ENCODE assay signal across 13 cellular contexts in genomic region chr1:27554777-27555699, GRCh38. TPM values are rescaled to one million over a fixed set of nuclear protein-coding genes. Genes with fewer than 3 reads are reported as not detected.
A peak's percentile ranks its signal among the peaks of the same experiment; 100 is the strongest.
DNase-seq lines count a peak whose midpoint lies in the region; ATAC-seq and TF ChIP-seq lines count a peak whose summit lies in the region.
"Had no signal": no experiment of that assay in that cellular context is flagged by ENCODE, and none has a peak within 500 bp of the region (broad histone marks: within the 10 kb centered on the region; RNA-seq: fewer than 3 reads in every experiment).

No MANE protein-coding gene starts in this region.

- ATAC-seq in Right ventricle myocardium inferior = peak; percentile 61
- no peak for ATAC-seq in natural killer cell treated with Interleukin-12 subunit alpha and Interleukin-12 subunit beta and Interleukin-15 and Interleukin-18, amount 100 ng/mL, for 72 hours
- no peak for ATAC-seq in GM18502 (IDR thresholded peaks at IDR 0.05; ENCODE audit: poor library complexity, unreplicated experiment)

- no peak overlapping the region for H3K4me3 Mint-ChIP-seq in endodermal cell
- no peak overlapping the region for H3K4me3 Mint-ChIP-seq in natural killer cell treated with Interleukin-12 subunit alpha and Interleukin-12 subunit beta and Interleukin-15 and Interleukin-18, amount 100 ng/mL, for 72 hours
- H3K4me3 Mint-ChIP-seq: H9 had no signal

- H3K27me3 Mint-ChIP-seq in endodermal cell (ENCODE audit: insufficient read depth) = no peaks in the 10 kb centered on the region
- H3K27me3 Mint-ChIP-seq in natural killer cell treated with Interleukin-12 subunit alpha and Interleukin-12 subunit beta and Interleukin-15 and Interleukin-18, amount 100 ng/mL, for 72 hours = no peaks in the 10 kb centered on the region

- WGBS in endodermal cell (ENCODE audit: insufficient coverage in 1 of 2, insufficient read length in 1 of 2), 2 experiments = 90 to 100% methylated on average over 2 to 8 of the region's 8 CpGs

- CTCF ChIA-PET in HEK293T (lab: Yijun Ruan, JAX) = interaction anchor here (0.6 to 4.4 kb wide), 4 partner anchors 13 to 36 kb away, joined by 3 to 50 read pairs (median 7); no protein-coding TSS in a partner anchor

- TF ChIP-seq POLR2A in vagina (IDR thresholded peaks at IDR 0.05) = no peak

- peak overlapping the region; percentile 58 for H3K27ac Mint-ChIP-seq in endodermal cell
- peak overlapping the region; percentile 91 for H3K27ac Mint-ChIP-seq in natural killer cell treated with Interleukin-12 subunit alpha and Interleukin-12 subunit beta and Interleukin-15 and Interleukin-18, amount 100 ng/mL, for 72 hours

- intact Hi-C loops in Right ventricle myocardium inferior (cut with DNase I) (loop anchor here (5.0 kb wide), 2 partner anchors 63 to 97 kb away; partner anchors contain the start of gene WASF2), cardiac septum (cut with DNase I) (loop anchor here (2.0 to 5.0 kb wide), 2 partner anchors 63 to 150 kb away; partner anchors contain the start of gene WASF2), vagina (cut with DNase I) (no loop called here)

- TF ChIP-seq CTCF in endodermal cell (conservative IDR thresholded peaks at IDR 0.05) (no peak), vagina (IDR thresholded peaks at IDR 0.05) (no peak)

- POLR2A ChIA-PET in HEK293T (lab: Yijun Ruan, JAX) = no interaction called here

- no peak overlapping the region for H3K9ac ChIP-seq in endodermal cell (ENCODE audit: extremely low read depth, low read length, poor library complexity, severe bottlenecking)

- DNase-seq in Right ventricle myocardium inferior (ENCODE audit: missing footprints) = peak; percentile 81
- no peak for DNase-seq in cardiac septum (ENCODE audit: low spot score)
- no peak for DNase-seq in endodermal cell
- DNase-seq in natural killer cell treated with Interleukin-12 subunit alpha and Interleukin-12 subunit beta and Interleukin-15 and Interleukin-18, amount 100 ng/mL, for 72 hours (ENCODE audit: low spot score) = no peak
- no peak for DNase-seq in vagina (ENCODE audit: extremely low spot score in 2 of 2)
- DNase-seq in activated gamma-delta T cell (lab: John Stamatoyannopoulos, UW) = no peak
- DNase-seq in HEK293T (ENCODE audit: extremely low spot score) = no peak
- DNase-seq: BE2C, H9, NCI-H1930 had no signal

- no peak overlapping the region for H3K27ac ChIP-seq in endodermal cell (ENCODE audit: low read depth, low read length)
- peak overlapping the region; percentile 96 for H3K27ac ChIP-seq in vagina
- H3K27ac ChIP-seq: SJSA1 had no signal

- H3K9me3 ChIP-seq in endodermal cell (ENCODE audit: control insufficient read depth, low read length) (no peaks in the 10 kb centered on the region), vagina (no peaks in the 10 kb centered on the region)
- H3K9me3 ChIP-seq: BE2C, SJSA1 had no signal

- H3K4me1 ChIP-seq in endodermal cell (ENCODE audit: control insufficient read depth, insufficient read depth, low read length) (peaks cover 17% of the 10 kb centered on the region), vagina (peaks cover 65% of the 10 kb centered on the region)

- no peaks in the 10 kb centered on the region for H3K9me3 Mint-ChIP-seq in endodermal cell
- H3K9me3 Mint-ChIP-seq in natural killer cell treated with Interleukin-12 subunit alpha and Interleukin-12 subunit beta and Interleukin-15 and Interleukin-18, amount 100 ng/mL, for 72 hours = no peaks in the 10 kb centered on the region
- H3K9me3 Mint-ChIP-seq: H9 had no signal

- H3K27me3 ChIP-seq in endodermal cell (ENCODE audit: control insufficient read depth, insufficient read depth, low read length, poor library complexity, severe bottlenecking) (no peaks in the 10 kb centered on the region), vagina (no peaks in the 10 kb centered on the region)
- H3K27me3 ChIP-seq: BE2C, SJSA1 had no signal

- no peak overlapping the region for H3K4me3 ChIP-seq in endodermal cell (ENCODE audit: low read length)
- peak overlapping the region in 1 of 2 donors; percentile 24 for H3K4me3 ChIP-seq in vagina
- H3K4me3 ChIP-seq: GM12878, SJSA1 had no signal

- H3K4me1 Mint-ChIP-seq in endodermal cell = peaks cover 22% of the 10 kb centered on the region
- H3K4me1 Mint-ChIP-seq in natural killer cell treated with Interleukin-12 subunit alpha and Interleukin-12 subunit beta and Interleukin-15 and Interleukin-18, amount 100 ng/mL, for 72 hours (ENCODE audit: low read depth in 2 of 2) = peaks cover 24 to 25% of the 10 kb centered on the region in 2 donors

- peaks cover 28% of the 10 kb centered on the region for H3K36me3 Mint-ChIP-seq in endodermal cell (ENCODE audit: low read depth)
- no peaks in the 10 kb centered on the region for H3K36me3 Mint-ChIP-seq in natural killer cell treated with Interleukin-12 subunit alpha and Interleukin-12 subunit beta and Interleukin-15 and Interleukin-18, amount 100 ng/mL, for 72 hours

- H3K36me3 ChIP-seq in endodermal cell (ENCODE audit: control insufficient read depth, insufficient read depth, low read length) (peaks cover 18% of the 10 kb centered on the region), vagina (peaks cover 0 to 29% of the 10 kb centered on the region in 2 donors)

TF ChIP-seq in HEK293T, 16 proteins besides CTCF, POLR2A, EP300 and RAD21:
- TF ChIP-seq NFRKB (IDR thresholded peaks at IDR 0.05) (no peak), TARDBP (IDR thresholded peaks at IDR 0.05) (no peak), ELF4 (IDR thresholded peaks at IDR 0.05) (no peak), LEF1 (IDR thresholded peaks at IDR 0.05; ENCODE audit: borderline replicate concordance) (no peak)

RNA-seq across cellular contexts. Expression of gene AHDC1, which starts 48.9 kb away (rescaled TPM):
- total RNA-seq in Right ventricle myocardium inferior = 51.2 TPM
- total RNA-seq in cardiac septum = 57.7 TPM
- 10 to 100 TPM; 39.3 to 41.2 TPM for total RNA-seq in endodermal cell
- 52.1 TPM for polyA plus RNA-seq in endodermal cell (2013, experiment 1 of 2)
- polyA plus RNA-seq in endodermal cell (2013, experiment 2 of 2) = 50.1 TPM
- total RNA-seq in natural killer cell treated with Interleukin-12 subunit alpha and Interleukin-12 subunit beta and Interleukin-15 and Interleukin-18, amount 100 ng/mL, for 72 hours = 10 to 100 TPM; 38.8 to 42.9 TPM
- total RNA-seq in vagina = 62.4 TPM
